ENCODE assay signal across 8 cellular contexts in the genomic region with DNA sequence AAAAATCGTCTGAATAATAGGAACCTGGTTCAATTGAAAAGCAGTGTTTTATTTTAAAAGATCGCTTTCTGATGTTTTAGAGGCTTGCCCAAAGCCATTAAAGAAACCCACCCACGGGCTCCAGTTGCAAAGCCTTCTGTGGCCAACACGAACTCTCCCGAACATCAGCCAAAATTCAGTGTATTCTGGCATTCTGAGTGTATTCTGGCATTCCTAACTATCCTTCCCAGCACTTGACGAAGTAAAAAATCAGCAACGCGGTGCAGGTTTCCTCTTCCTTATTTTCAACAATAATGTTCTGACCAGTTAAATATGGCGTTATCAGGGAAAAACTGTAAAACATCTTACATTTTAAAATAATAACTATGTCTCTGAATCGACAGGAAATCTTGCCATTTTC. TPM values are rescaled to one million over a fixed set of nuclear protein-coding genes. Genes with fewer than 3 reads are reported as not detected.
DNase-seq lines count a peak whose midpoint lies in the region; ATAC-seq and TF ChIP-seq lines count a peak whose summit lies in the region.

No MANE protein-coding gene starts in this region.

- intact Hi-C loops in heart left ventricle (cut with DNase I), result loop anchor here in 6 of 10 donors (2.0 to 5.0 kb wide), 4 partner anchors 37 to 44 kb away; a partner anchor contains a TSS
- intact Hi-C loops in sigmoid colon (cut with DNase I), result no loop called here

- no peak for TF ChIP-seq POLR2A in heart left ventricle (IDR thresholded peaks at IDR 0.05)
- no peak for TF ChIP-seq POLR2A in sigmoid colon (IDR thresholded peaks at IDR 0.05)

- TF ChIP-seq EP300 in sigmoid colon (IDR thresholded peaks at IDR 0.05), result no peak

- no peaks in the 10 kb centered on the region for H3K9me3 ChIP-seq in heart left ventricle
- no peaks in the 10 kb centered on the region for H3K9me3 ChIP-seq in sigmoid colon

- DNase-seq in GM12865 (ENCODE audit: low read depth) (no peak), heart left ventricle (peak in 2 of 5 donors; percentile 30), sigmoid colon (peak; percentile 51), OCI-M2 (lab: John Stamatoyannopoulos, UW; ENCODE audit: unreplicated experiment) (no peak), DMS53 treated with DMSO at 0.1 percent for 48 hours (lab: John Stamatoyannopoulos, UW; ENCODE audit: unreplicated experiment) (no peak), amniotic stem cell (lab: John Stamatoyannopoulos, UW) (no peak)
- DNase-seq in activated T-cell treated with anti-CD3 and anti-CD28 coated beads, Interleukin-2, amount 50 U/mL, for 48 hours, result peak; percentile 17

- peak in 2 of 4 donors; percentile 10 to 27 for ATAC-seq in heart left ventricle
- no peak for ATAC-seq in HG03442 (IDR thresholded peaks at IDR 0.05; ENCODE audit: unreplicated experiment)

- H3K27ac ChIP-seq in heart left ventricle, result peak overlapping the region; percentile 29 to 86 (median 76)
- peak overlapping the region; percentile 79 to 89 (median 86) for H3K27ac ChIP-seq in sigmoid colon

- no peaks in the 10 kb centered on the region for H3K36me3 ChIP-seq in heart left ventricle
- H3K36me3 ChIP-seq in sigmoid colon, result no peaks in the 10 kb centered on the region

- TF ChIP-seq CTCF in GM12865 (IDR thresholded peaks at IDR 0.05; ENCODE audit: insufficient read depth, low read depth, low read length, missing control alignments) (no peak), heart left ventricle (IDR thresholded peaks at IDR 0.05) (no peak), sigmoid colon (IDR thresholded peaks at IDR 0.05) (no peak)

- peaks cover 3 to 87% (median 55%) of the 10 kb centered on the region in 12 donors for H3K4me1 ChIP-seq in heart left ventricle
- H3K4me1 ChIP-seq in sigmoid colon, result peaks cover 0 to 92% (median 77%) of the 10 kb centered on the region in 4 donors

- WGBS in heart left ventricle, 4 donors, result 18 to 32% (median 24%) methylated on average over 10 of the region's 10 CpGs
- whole genome bisulfite sequencing in sigmoid colon, 2 donors, result 16% methylated on average over 10 of the region's 10 CpGs

- H3K4me3 ChIP-seq in GM12865 (ENCODE audit: low read depth, low read length) (peak overlapping the region; percentile 46), heart left ventricle (peak overlapping the region; percentile 12 to 73 (median 59)), sigmoid colon (peak overlapping the region; percentile 40 to 64 (median 59))

- H3K27me3 ChIP-seq in heart left ventricle (no peaks in the 10 kb centered on the region), sigmoid colon (no peaks in the 10 kb centered on the region)

RNA-seq across cellular contexts. Expression of a gene that starts 44.6 kb away (rescaled TPM):
- total RNA-seq in heart left ventricle, result 10 to 100 TPM; 10.1 to 24.8 (median 14.6) TPM
- polyA plus RNA-seq in heart left ventricle, result 1 to 10 TPM; 4.8 to 4.9 TPM
- total RNA-seq in sigmoid colon, result 10 to 100 TPM; 24.3 to 29.9 (median 26.9) TPM
- 1 to 10 TPM; 2.1 to 6.1 (median 2.4) TPM for polyA plus RNA-seq in sigmoid colon

Comparison
In these comparisons a context has a peak if more than half of its experiments do, and no peak if none do; other contexts are left out.
1. DNase-seq: peak in activated T-cell treated with anti-CD3 and anti-CD28 coated beads, Interleukin-2, amount 50 U/mL, for 48 hours (2 of 2) and sigmoid colon (single experiment); none in GM12865 (single experiment), OCI-M2 (single experiment), DMS53 treated with DMSO at 0.1 percent for 48 hours (single experiment) and amniotic stem cell (single experiment).
2. Peak in every context shown above with its lines, with median percentiles within 50 percentile points of each other: H3K4me3 ChIP-seq.